15 cellular contexts compared by ENCODE assay signal in the genomic region with DNA sequence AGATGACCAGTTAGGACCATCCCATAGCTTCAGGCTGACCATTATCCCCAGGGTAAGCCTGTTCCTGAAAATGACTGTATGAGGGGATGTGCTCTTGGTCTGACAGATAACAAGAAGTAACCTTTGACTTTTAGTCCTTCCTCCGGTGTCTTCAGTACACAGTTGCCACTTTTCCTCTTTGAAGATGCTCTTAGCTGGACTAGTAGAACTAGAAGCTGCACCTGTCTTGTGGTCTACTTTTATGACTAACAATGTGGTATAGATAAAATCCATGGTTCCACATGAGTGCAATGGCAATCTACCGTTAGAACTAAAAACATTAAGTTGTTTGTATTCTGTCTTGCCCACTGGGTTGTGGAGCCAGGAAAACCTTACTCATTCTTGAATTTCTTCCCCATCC. TPM values are rescaled to one million over a fixed set of nuclear protein-coding genes. Genes with fewer than 3 reads are reported as not detected.
DNase-seq lines count a peak whose midpoint lies in the region; ATAC-seq, FAIRE-seq and TF ChIP-seq lines count a peak whose summit lies in the region.
"Had no signal": no experiment of that assay in that cellular context is flagged by ENCODE, and none has a peak within 500 bp of the region (broad histone marks: within the 10 kb centered on the region; RNA-seq: fewer than 3 reads in every experiment).

No MANE protein-coding gene starts in this region.

- 2% methylated on average over 2 of the region's 2 CpGs for WGBS in GM12878 (ENCODE audit: insufficient coverage, insufficient replicate concordance, low lambda C conversion rate, missing lambda C conversion rate)

- H3K9ac ChIP-seq in GM12878 (ENCODE audit: control insufficient read depth, insufficient read depth, low read length), result no peak overlapping the region

- peak overlapping the region; percentile 48 for H3K4me3 ChIP-seq in DOHH2 (ENCODE audit: low read length)
- H3K4me3 ChIP-seq in GM12878, result no peak overlapping the region

- CTCF ChIA-PET in GM12878 (lab: Yijun Ruan, JAX), result no interaction called here

- peaks cover 37 to 42% (median 40%) of the 10 kb centered on the region in 3 donors for H3K4me1 Mint-ChIP-seq in IgD-negative memory B cell

- H3K9me2 ChIP-seq in DOHH2 (replicated peaks; ENCODE audit: control insufficient read depth, low read length), result no peaks in the 10 kb centered on the region

- H3K36me3 ChIP-seq in DOHH2 (ENCODE audit: control insufficient read depth, low read length), result no peaks in the 10 kb centered on the region
- H3K36me3 ChIP-seq in GM12878 (ENCODE audit: control insufficient read depth in 2 of 2, insufficient read depth in 2 of 2, low read length in 1 of 2), result no peaks in the 10 kb centered on the region

- ATAC-seq in GM19351 (IDR thresholded peaks at IDR 0.05; ENCODE audit: unreplicated experiment) (peak; percentile 67), GM12878 (peak; percentile 35)

- DNase-seq in GM12878 (ENCODE audit: low read depth, low spot score) (no peak), T-helper 9 cell (no peak), cerebellar cortex (ENCODE audit: low spot score) (no peak), NCI-H82 treated with DMSO at 0.1 percent for 48 hours (lab: John Stamatoyannopoulos, UW; ENCODE audit: unreplicated experiment) (no peak)
- no peak for DNase-seq in stimulated activated CD4-positive, alpha-beta T cell treated with anti-CD3 and anti-CD28 coated beads, Interleukin-4, amount 100 ng/mL, for 24 hours
- DNase-seq: activated T-cell treated with anti-CD3 and anti-CD28 coated beads, Interleukin-2, amount 50 U/mL, for 4 hours; NCI-H345; SIG-M5; stimulated activated CD8-positive, alpha-beta memory T cell treated with anti-CD3 and anti-CD28 coated beads, Interleukin-4, amount 100 ng/mL, for 48 hours had no signal

- H3K4me3 Mint-ChIP-seq in IgD-negative memory B cell, result peak overlapping the region in 3 of 4 donors; percentile 26 to 78 (median 32)
- H3K4me3 Mint-ChIP-seq: activated T-cell treated with anti-CD3 and anti-CD28 coated beads, Interleukin-2, amount 50 U/mL, for 4 hours had no signal

- peak overlapping the region; percentile 59 for H3K27ac ChIP-seq in DOHH2 (ENCODE audit: low read depth, low read length)
- no peak overlapping the region for H3K27ac ChIP-seq in GM12878 (ENCODE audit: control insufficient read depth, insufficient read depth)
- H3K27ac ChIP-seq: HL-60, VCaP had no signal

- intact Hi-C loops in GM12878 (cut with micrococcal nuclease; ENCODE audit: unreplicated experiment), result no loop called here

- TF ChIP-seq CTCF in DOHH2 (IDR thresholded peaks at IDR 0.05; ENCODE audit: low read depth, low read length, poor library complexity, severe bottlenecking) (no peak), GM12878 (IDR thresholded peaks at IDR 0.05 in 2 of 3, conservative IDR thresholded peaks at IDR 0.05 in 1 of 3; ENCODE audit: control insufficient read depth in 2 of 3, extremely low read depth in 1 of 3, insufficient read depth in 1 of 3, low read depth in 3 of 3, low read length in 3 of 3) (no peak)

- H3F3A ChIP-seq in DOHH2 (ENCODE audit: control insufficient read depth, insufficient read depth), result peaks cover 15% of the 10 kb centered on the region

- peak overlapping the region in 1 of 3 donors; percentile 19 for H3K27ac Mint-ChIP-seq in IgD-negative memory B cell

- TF ChIP-seq POLR2A in GM12878 (IDR thresholded peaks at IDR 0.05; ENCODE audit: low read depth, low read length), result no peak

- H3K27me3 ChIP-seq in DOHH2 (ENCODE audit: control insufficient read depth, low read length) (peaks cover 6% of the 10 kb centered on the region), GM12878 (replicated peaks in 1 of 2; ENCODE audit: control insufficient read depth in 2 of 2, insufficient read depth in 2 of 2, low read length in 1 of 2) (no peaks in the 10 kb centered on the region)

- H4K20me1 ChIP-seq in DOHH2 (ENCODE audit: control insufficient read depth, insufficient read depth, low read depth, low read length) (no peaks in the 10 kb centered on the region), GM12878 (ENCODE audit: control insufficient read depth, insufficient read depth) (no peaks in the 10 kb centered on the region)

- SMC1A ChIA-PET in GM12878 (lab: Charles Lee; ENCODE audit: uncharacterized antibody, unreplicated experiment), result interaction anchor here (0.5 to 7.9 kb wide), 3 partner anchors 10 to 581 kb away, joined by 3 to 81 read pairs (median 3); no protein-coding TSS in a partner anchor

- RAD21 ChIA-PET in GM12878 (lab: Charles Lee; ENCODE audit: unreplicated experiment), result interaction anchor here (7.6 kb wide), 1 partner anchor 20 kb away, joined by 100 read pairs; no protein-coding TSS in a partner anchor

- H2AFZ ChIP-seq in GM12878 (ENCODE audit: control insufficient read depth, low read depth, low read length), result no peak overlapping the region

- in situ Hi-C loops in GM12878 (cut with MboI), result no loop called here

- no peak for TF ChIP-seq RAD21 in GM12878 (IDR thresholded peaks at IDR 0.05; ENCODE audit: insufficient read depth, low read depth, low read length)

- no peak for FAIRE-seq in GM12878 (lab: Jason Lieb, UNC)
- FAIRE-seq: endothelial cell of umbilical vein had no signal

- no peaks in the 10 kb centered on the region for H3K9me3 ChIP-seq in DOHH2 (ENCODE audit: control insufficient read depth, insufficient read depth, low read length)
- no peaks in the 10 kb centered on the region for H3K9me3 ChIP-seq in GM12878 (replicated peaks; ENCODE audit: control insufficient read depth, insufficient read depth, low read length)

- H3K36me3 Mint-ChIP-seq in IgD-negative memory B cell, result peaks cover 3% of the 10 kb centered on the region

- H3K4me1 ChIP-seq in DOHH2 (ENCODE audit: control insufficient read depth, low read length) (peaks cover 66% of the 10 kb centered on the region), GM12878 (ENCODE audit: control insufficient read depth, insufficient read depth, low read length) (peaks cover 31% of the 10 kb centered on the region)

- peaks cover 8% of the 10 kb centered on the region for H3K79me2 ChIP-seq in DOHH2 (ENCODE audit: control insufficient read depth, low read length)
- H3K79me2 ChIP-seq in GM12878 (ENCODE audit: control insufficient read depth, insufficient read depth, low read length), result peaks cover 15% of the 10 kb centered on the region

- H3K9me3 Mint-ChIP-seq in IgD-negative memory B cell, result no peaks in the 10 kb centered on the region
- H3K9me3 Mint-ChIP-seq: activated T-cell treated with anti-CD3 and anti-CD28 coated beads, Interleukin-2, amount 50 U/mL, for 4 hours had no signal

- H3K27me3 Mint-ChIP-seq in IgD-negative memory B cell, result no peaks in the 10 kb centered on the region

- POLR2A ChIA-PET in GM12878 (lab: Charles Lee), result interaction anchor here (1.0 kb wide), 1 partner anchor 36 kb away, joined by 4 read pairs; no protein-coding TSS in a partner anchor

- BruUV-seq in GM12878 (replicated peaks; lab: Mats Ljungman, UMichigan), result no TSS peak

- TF ChIP-seq EP300 in GM12878 (IDR thresholded peaks at IDR 0.05; ENCODE audit: borderline replicate concordance in 1 of 2, control insufficient read depth in 1 of 2, low read depth in 2 of 2, low read length in 2 of 2), result peak in 1 of 2 experiments; percentile 50; a peak in 1 of 4 replicates

- H3K4me2 ChIP-seq in DOHH2 (ENCODE audit: low read length), result peak overlapping the region; percentile 63
- 0 out of 2 replicates have a peak overlapping the region, but pooled peaks have one; percentile 2 for H3K4me2 ChIP-seq in GM12878 (ENCODE audit: control insufficient read depth, insufficient read depth)

TF ChIP-seq in GM12878, 131 proteins besides CTCF, POLR2A, EP300 and RAD21 (continues in another document):
- TF ChIP-seq MAX (IDR thresholded peaks at IDR 0.05; ENCODE audit: low read depth, low read length) (no peak), BACH1 (IDR thresholded peaks at IDR 0.05; ENCODE audit: borderline replicate concordance) (no peak), IKZF2 (IDR thresholded peaks at IDR 0.05) (peak; percentile 69 to 73; a peak in 2 of 4 replicates), DPF2 (IDR thresholded peaks at IDR 0.05) (0 out of 2 replicates have a peak, but pooled peaks have one; percentile 59), ZNF274 (IDR thresholded peaks at IDR 0.05; ENCODE audit: insufficient read depth, insufficient read length) (no peak)

RNA-seq across cellular contexts. Expression of gene RUBCNL, which starts 5.9 kb away (rescaled TPM):
- 82.6 TPM for polyA plus RNA-seq in IgD-negative memory B cell
- total RNA-seq in GM12878 (2013; cell fraction: nucleolus; rRNA removed), result 61.1 and 62.6 TPM in 2 replicates
- total RNA-seq in GM12878 (2014; rRNA removed), result 49.5 and 51.9 TPM in 2 replicates
- total RNA-seq in GM12878 (2014; rRNA removed; fragmentation: Illumina TruSeq; extraction: Trizol), result 37.2 and 38.6 TPM in 2 replicates
- total RNA-seq in GM12878 (2021), result 39.2 and 41.8 TPM in 2 replicates
- polyA plus RNA-seq in GM12878 (2011; ENCODE audit: low read depth), result 43.1 TPM
- 0.48 and 0.71 TPM in 2 replicates for polyA plus RNA-seq in GM12878 (2011; rRNA removed)
- 0.58 and 0.92 TPM in 2 replicates for polyA plus RNA-seq in GM12878 (2011; cell fraction: cytosol; rRNA removed)
- polyA plus RNA-seq in GM12878 (2011; cell fraction: nucleus; rRNA removed), result 2.0 and 2.3 TPM in 2 replicates
- polyA plus RNA-seq in GM12878 (2012), result 48.4 and 49.8 TPM in 2 replicates
- polyA plus RNA-seq in GM12878 (2014; fragmentation: Illumina TruSeq; extraction: Trizol), result 39.2 and 43.0 TPM in 2 replicates
- 10 to 100 TPM; 21.4 to 28.5 TPM for polyA plus RNA-seq in GM12878 (2014; fragmentation: Nextera tagmentation; extraction: Ambion mirVana)
- 33.2 and 36.3 TPM in 2 replicates for polyA plus RNA-seq in GM12878 (2014; rRNA removed)
- 10 to 100 TPM; 42.4 to 45.0 TPM for polyA plus RNA-seq in GM12878 (2016; fragmentation: Nextera tagmentation; extraction: Ambion mirVana)
- polyA minus RNA-seq in GM12878 (2011; rRNA and poly(A)+ RNA removed), result 2.2 and 2.3 TPM in 2 replicates
- 0.52 and 0.67 TPM in 2 replicates for polyA minus RNA-seq in GM12878 (2011; cell fraction: cytosol; rRNA and poly(A)+ RNA removed)
- polyA minus RNA-seq in GM12878 (2011; cell fraction: nucleus; rRNA and poly(A)+ RNA removed), result 0.48 and 1.5 TPM in 2 replicates
- total RNA-seq: endothelial cell of umbilical vein had no signal
- polyA plus RNA-seq: endothelial cell of umbilical vein had no signal
